In the genomic region with DNA sequence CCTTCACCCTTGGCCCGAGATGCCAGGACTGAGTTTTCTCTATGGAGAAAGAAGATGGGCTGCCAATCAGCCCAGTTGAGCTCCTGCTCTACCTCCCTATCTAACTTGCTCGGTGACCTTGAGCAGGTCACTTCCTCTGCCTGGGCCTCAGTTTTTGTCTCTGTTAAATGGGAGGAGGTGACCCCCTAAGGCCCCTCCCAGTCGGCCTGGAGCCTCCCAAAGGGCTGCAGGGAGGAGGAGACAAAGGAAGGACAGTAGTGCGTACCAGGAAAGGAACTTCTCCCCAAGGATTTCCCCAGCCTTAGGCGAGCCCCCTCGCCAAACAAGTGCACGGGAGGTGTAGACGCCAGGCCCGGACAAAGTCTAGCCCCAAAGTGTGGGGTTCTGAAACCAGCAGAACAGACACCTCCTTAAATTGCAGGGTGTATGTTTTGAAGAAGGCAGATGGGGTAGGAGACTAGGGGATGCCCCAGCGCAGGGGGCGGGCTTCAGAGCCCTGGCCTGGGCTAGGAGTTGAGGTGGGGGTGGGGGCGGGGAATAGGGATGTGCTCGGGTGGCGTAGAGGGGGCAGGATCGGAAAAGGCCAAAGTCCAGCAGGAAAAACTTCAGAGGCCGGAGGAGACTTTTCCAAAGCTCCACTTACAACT, we compare ENCODE assay signal across 9 cellular contexts. TPM values are rescaled to one million over a fixed set of nuclear protein-coding genes. Genes with fewer than 3 reads are reported as not detected.
DNase-seq lines count a peak whose midpoint lies in the region; ATAC-seq lines count a peak whose summit lies in the region.
"Had no signal": no experiment of that assay in that cellular context is flagged by ENCODE, and none has a peak within 500 bp of the region (broad histone marks: within the 10 kb centered on the region; RNA-seq: fewer than 3 reads in every experiment).

No MANE protein-coding gene starts in this region.

- in situ Hi-C loops in HAP-1 (cut with MboI; ENCODE audit: low sequenced_read_pairs): loop anchor here (25.0 kb wide), 1 partner anchor 886 kb away; no protein-coding TSS in a partner anchor

- H3K27me3 Mint-ChIP-seq in activated T-helper 1 cell treated with anti-CD3 and anti-CD28 coated beads, Interleukin-12 subunit alpha, Interleukin-12 subunit beta, Interleukin-2, Interleukin-4 antibody, amounts not matched to agents 30 ng/mL and 10 ng/mL and 1 ng/mL, durations not matched to agents 14 hours and 24 hours and 36 hours (ENCODE audit: insufficient read depth): peaks cover 23% of the 10 kb centered on the region
- peaks cover 16% of the 10 kb centered on the region for H3K27me3 Mint-ChIP-seq in stimulated activated memory B cell treated with anti-CD40 and anti-IgM and Interleukin-4, amounts not matched to agents 10 μg/mL and 1 μg/mL and 100 μg/mL, for 72 hours

- no peak overlapping the region for H3K27ac Mint-ChIP-seq in activated T-helper 1 cell treated with anti-CD3 and anti-CD28 coated beads, Interleukin-12 subunit alpha, Interleukin-12 subunit beta, Interleukin-2, Interleukin-4 antibody, amounts not matched to agents 30 ng/mL and 10 ng/mL and 1 ng/mL, durations not matched to agents 14 hours and 24 hours and 36 hours
- H3K27ac Mint-ChIP-seq in stimulated activated memory B cell treated with anti-CD40 and anti-IgM and Interleukin-4, amounts not matched to agents 10 μg/mL and 1 μg/mL and 100 μg/mL, for 72 hours: peak overlapping the region; percentile 82

- peak overlapping the region; percentile 48 for H3K4me3 ChIP-seq in HAP-1
- H3K4me3 ChIP-seq in iPS-18c (ENCODE audit: insufficient read depth, low read depth, low read length): peak overlapping the region; percentile 56

- H3K4me3 Mint-ChIP-seq in activated T-helper 1 cell treated with anti-CD3 and anti-CD28 coated beads, Interleukin-12 subunit alpha, Interleukin-12 subunit beta, Interleukin-2, Interleukin-4 antibody, amounts not matched to agents 30 ng/mL and 10 ng/mL and 1 ng/mL, durations not matched to agents 14 hours and 24 hours and 36 hours: peak overlapping the region; percentile 75
- H3K4me3 Mint-ChIP-seq in stimulated activated memory B cell treated with anti-CD40 and anti-IgM and Interleukin-4, amounts not matched to agents 10 μg/mL and 1 μg/mL and 100 μg/mL, for 72 hours: peak overlapping the region; percentile 79

- no peak for ATAC-seq in stimulated activated memory B cell treated with anti-CD40 and anti-IgM and Interleukin-4, amounts not matched to agents 10 μg/mL and 1 μg/mL and 100 μg/mL, for 72 hours
- ATAC-seq in GM19351 (IDR thresholded peaks at IDR 0.05; ENCODE audit: unreplicated experiment): no peak

- H3K4me1 Mint-ChIP-seq in activated T-helper 1 cell treated with anti-CD3 and anti-CD28 coated beads, Interleukin-12 subunit alpha, Interleukin-12 subunit beta, Interleukin-2, Interleukin-4 antibody, amounts not matched to agents 30 ng/mL and 10 ng/mL and 1 ng/mL, durations not matched to agents 14 hours and 24 hours and 36 hours (ENCODE audit: low read depth): peaks cover 36% of the 10 kb centered on the region
- peaks cover 58% of the 10 kb centered on the region for H3K4me1 Mint-ChIP-seq in stimulated activated memory B cell treated with anti-CD40 and anti-IgM and Interleukin-4, amounts not matched to agents 10 μg/mL and 1 μg/mL and 100 μg/mL, for 72 hours

- peaks cover 18% of the 10 kb centered on the region for H3K27me3 ChIP-seq in HAP-1 (ENCODE audit: low read depth)

- no peaks in the 10 kb centered on the region for H3K36me3 ChIP-seq in HAP-1 (replicated peaks)

- no peaks in the 10 kb centered on the region for H3K9me3 ChIP-seq in HAP-1
- no peaks in the 10 kb centered on the region for H3K9me3 ChIP-seq in iPS-18c (ENCODE audit: control insufficient read depth, insufficient read depth, low read length)

- H3K9me3 Mint-ChIP-seq in activated T-helper 1 cell treated with anti-CD3 and anti-CD28 coated beads, Interleukin-12 subunit alpha, Interleukin-12 subunit beta, Interleukin-2, Interleukin-4 antibody, amounts not matched to agents 30 ng/mL and 10 ng/mL and 1 ng/mL, durations not matched to agents 14 hours and 24 hours and 36 hours: no peaks in the 10 kb centered on the region
- no peaks in the 10 kb centered on the region for H3K9me3 Mint-ChIP-seq in stimulated activated memory B cell treated with anti-CD40 and anti-IgM and Interleukin-4, amounts not matched to agents 10 μg/mL and 1 μg/mL and 100 μg/mL, for 72 hours

- peaks cover 5% of the 10 kb centered on the region for H3K36me3 Mint-ChIP-seq in activated T-helper 1 cell treated with anti-CD3 and anti-CD28 coated beads, Interleukin-12 subunit alpha, Interleukin-12 subunit beta, Interleukin-2, Interleukin-4 antibody, amounts not matched to agents 30 ng/mL and 10 ng/mL and 1 ng/mL, durations not matched to agents 14 hours and 24 hours and 36 hours (ENCODE audit: low read depth)
- H3K36me3 Mint-ChIP-seq in stimulated activated memory B cell treated with anti-CD40 and anti-IgM and Interleukin-4, amounts not matched to agents 10 μg/mL and 1 μg/mL and 100 μg/mL, for 72 hours: peaks cover 9% of the 10 kb centered on the region

- DNase-seq in HAP-1 (ENCODE audit: low spot score in 2 of 2) (no peak), GM19240 (ENCODE audit: insufficient read length, low spot score) (no peak)
- no peak for DNase-seq in activated T-helper 1 cell treated with anti-CD3 and anti-CD28 coated beads, Interleukin-12 subunit alpha, Interleukin-12 subunit beta, Interleukin-2, Interleukin-4 antibody, amounts not matched to agents 30 ng/mL and 10 ng/mL and 1 ng/mL, durations not matched to agents 14 hours and 24 hours and 36 hours (ENCODE audit: low spot score)
- no peak for DNase-seq in effector CD8-positive, alpha-beta T cell (lab: John Stamatoyannopoulos, UW)
- no peak for DNase-seq in stimulated activated CD4-positive, alpha-beta T cell treated with anti-CD3 and anti-CD28 coated beads, Interleukin-15, amount 100 ng/mL, for 24 hours
- DNase-seq: NK-92 treated with Interleukin-12 subunit alpha and Interleukin-12 subunit beta, amount 100 ng/mL, for 24 hours had no signal

- intact Hi-C loops in activated T-helper 1 cell treated with anti-CD3 and anti-CD28 coated beads, Interleukin-12 subunit alpha, Interleukin-12 subunit beta, Interleukin-2, Interleukin-4 antibody, amounts not matched to agents 30 ng/mL and 10 ng/mL and 1 ng/mL, durations not matched to agents 14 hours and 24 hours and 36 hours (cut with micrococcal nuclease): no loop called here

- H3K4me1 ChIP-seq in HAP-1: peaks cover 8% of the 10 kb centered on the region; the same call in 1 of the 2 replicates

RNA-seq across cellular contexts. Expression of a gene that starts 1.0 kb away (rescaled TPM):
- total RNA-seq in activated T-helper 1 cell treated with anti-CD3 and anti-CD28 coated beads, Interleukin-12 subunit alpha, Interleukin-12 subunit beta, Interleukin-2, Interleukin-4 antibody, amounts not matched to agents 30 ng/mL and 10 ng/mL and 1 ng/mL, durations not matched to agents 14 hours and 24 hours and 36 hours: 12.7 and 13.8 TPM in 2 replicates

RNA-seq across cellular contexts. Expression of a gene that starts 54.4 kb away (rescaled TPM):
- 5.0 and 7.4 TPM in 2 replicates for total RNA-seq in activated T-helper 1 cell treated with anti-CD3 and anti-CD28 coated beads, Interleukin-12 subunit alpha, Interleukin-12 subunit beta, Interleukin-2, Interleukin-4 antibody, amounts not matched to agents 30 ng/mL and 10 ng/mL and 1 ng/mL, durations not matched to agents 14 hours and 24 hours and 36 hours
